1 cellular context compared by ENCODE assay signal in genomic region chr9:92392690-92393089, GRCh38.
TF ChIP-seq lines count a peak whose summit lies in the region.

No MANE protein-coding gene starts in this region.

TF ChIP-seq in K562, 482 proteins besides CTCF, POLR2A, EP300 and RAD21:
- no peak for TF ChIP-seq STAT5A (IDR thresholded peaks at IDR 0.05; ENCODE audit: borderline replicate concordance, low read length)
- TF ChIP-seq MTA1 (IDR thresholded peaks at IDR 0.05; ENCODE audit: borderline replicate concordance), result no peak
- no peak for TF ChIP-seq CBFB (CRISPR knock-in tag; IDR thresholded peaks at IDR 0.05)
- TF ChIP-seq KAT7 (CRISPR knock-in tag; IDR thresholded peaks at IDR 0.05; ENCODE audit: borderline replicate concordance), result no peak
- TF ChIP-seq BRF2 (IDR thresholded peaks at IDR 0.05; ENCODE audit: borderline replicate concordance, insufficient read depth, insufficient read length), result no peak
- no peak for TF ChIP-seq ZNF41 (CRISPR knock-in tag; conservative IDR thresholded peaks at IDR 0.05)
- TF ChIP-seq MEF2D (tag; conservative IDR thresholded peaks at IDR 0.05; ENCODE audit: low read depth), result no peak
- no peak for TF ChIP-seq DLX4 (CRISPR knock-in tag; IDR thresholded peaks at IDR 0.05)
- TF ChIP-seq BRF1 (IDR thresholded peaks at IDR 0.05; ENCODE audit: borderline replicate concordance, extremely low read depth, insufficient read length), result no peak
- TF ChIP-seq PBX2 (CRISPR knock-in tag; IDR thresholded peaks at IDR 0.05; ENCODE audit: low read depth), result no peak
- 0 out of 2 replicates have a peak, but pooled peaks have one; percentile 38 for TF ChIP-seq PBX2 (tag; conservative IDR thresholded peaks at IDR 0.05; ENCODE audit: low read depth)
- no peak for TF ChIP-seq E2F8 (IDR thresholded peaks at IDR 0.05; ENCODE audit: low read depth, partially characterized antibody)
- TF ChIP-seq CBX3 (IDR thresholded peaks at IDR 0.05; ENCODE audit: borderline replicate concordance in 1 of 2, low read length in 2 of 2), result no peak
- TF ChIP-seq ZBTB17 (CRISPR knock-in tag; IDR thresholded peaks at IDR 0.05), result no peak
- TF ChIP-seq ZNF398 (CRISPR knock-in tag; IDR thresholded peaks at IDR 0.05), result no peak
- TF ChIP-seq ATF3 (IDR thresholded peaks at IDR 0.05), result peak; percentile 48
- no peak for TF ChIP-seq ATF3 (CRISPR knock-in tag; conservative IDR thresholded peaks at IDR 0.05)
- TF ChIP-seq HSF4 (CRISPR knock-in tag; IDR thresholded peaks at IDR 0.05; ENCODE audit: borderline replicate concordance), result no peak
- no peak for TF ChIP-seq MLX (CRISPR knock-in tag; conservative IDR thresholded peaks at IDR 0.05)
- no peak for TF ChIP-seq CEBPZ (IDR thresholded peaks at IDR 0.05; ENCODE audit: borderline replicate concordance, low read depth, low read length)
- TF ChIP-seq C11orf30 (IDR thresholded peaks at IDR 0.05; ENCODE audit: low read depth), result no peak
- no peak for TF ChIP-seq ZNF280B (CRISPR knock-in tag; IDR thresholded peaks at IDR 0.05)
- TF ChIP-seq IRF9 (tag; IDR thresholded peaks at IDR 0.05), result no peak
- TF ChIP-seq MEIS2 (IDR thresholded peaks at IDR 0.05; ENCODE audit: partially characterized antibody), result peak; percentile 31
- TF ChIP-seq YY1 (IDR thresholded peaks at IDR 0.05; ENCODE audit: borderline replicate concordance in 1 of 3, control insufficient read depth in 1 of 3, extremely low read depth in 1 of 3, insufficient read depth in 3 of 3, insufficient read length in 1 of 3, insufficient replicate concordance in 2 of 3, low read depth in 1 of 3, low read length in 2 of 3), result no peak
